Comparison of ENCODE assay signal across 9 cellular contexts in the genomic region with DNA sequence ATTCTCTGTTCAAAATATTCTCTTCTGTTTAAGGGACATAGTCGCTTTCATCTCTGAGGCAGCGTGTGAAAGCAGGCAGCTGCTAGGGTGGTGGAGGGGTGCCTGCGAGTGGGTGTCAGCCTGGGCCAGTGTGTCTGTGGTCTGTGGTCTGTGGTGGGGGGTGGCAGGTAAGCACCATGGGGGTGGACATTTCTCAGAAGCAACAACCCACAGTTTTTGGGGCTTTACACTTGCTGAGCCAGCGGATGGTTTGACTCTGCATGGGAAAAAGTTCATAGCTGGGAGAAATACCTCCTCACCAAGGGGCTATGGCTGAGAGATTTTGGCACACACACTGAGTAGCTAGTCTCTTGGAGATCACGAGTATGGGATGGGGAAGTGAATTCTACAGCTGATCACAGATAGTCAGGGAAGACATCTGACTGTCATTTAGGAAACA.
DNase-seq lines count a peak whose midpoint lies in the region; ATAC-seq and TF ChIP-seq lines count a peak whose summit lies in the region.
"Had no signal": no experiment of that assay in that cellular context is flagged by ENCODE, and none has a peak within 500 bp of the region (broad histone marks: within the 10 kb centered on the region; RNA-seq: fewer than 3 reads in every experiment).

No MANE protein-coding gene starts in this region.

- no peak overlapping the region for H3K4me3 Mint-ChIP-seq in activated CD4-positive, alpha-beta T cell treated with anti-CD3 and anti-CD28 coated beads, Interleukin-2, amount 10 ng/mL, durations not matched to agents 7 days and 5 days

- H3K4me1 ChIP-seq in Loucy (ENCODE audit: insufficient read depth, low read length, poor library complexity, severe bottlenecking) (peaks cover 3% of the 10 kb centered on the region), OCI-LY7 (ENCODE audit: insufficient read depth, low read length, poor library complexity, severe bottlenecking) (no peaks in the 10 kb centered on the region)
- H3K4me1 ChIP-seq: colonic mucosa had no signal

- H2AFZ ChIP-seq in Loucy (ENCODE audit: low read length) (no peak overlapping the region), OCI-LY7 (ENCODE audit: low read length) (no peak overlapping the region)

- intact Hi-C loops in OCI-LY7 (cut with micrococcal nuclease; ENCODE audit: unreplicated experiment): no loop called here

- ATAC-seq in HG02588 (IDR thresholded peaks at IDR 0.05; ENCODE audit: unreplicated experiment): peak; percentile 91

- H3K79me2 ChIP-seq in Loucy (ENCODE audit: insufficient read depth, low read length) (no peaks in the 10 kb centered on the region), OCI-LY7 (ENCODE audit: insufficient read depth, low read depth, low read length) (no peaks in the 10 kb centered on the region)

- H3K4me3 ChIP-seq in Loucy (ENCODE audit: low read length, poor library complexity, severe bottlenecking): peak overlapping the region; percentile 2
- H3K4me3 ChIP-seq in OCI-LY7 (ENCODE audit: low read depth, low read length, poor library complexity, severe bottlenecking): no peak overlapping the region
- H3K4me3 ChIP-seq: colonic mucosa had no signal

- no peaks in the 10 kb centered on the region for H3K9me3 ChIP-seq in Loucy (ENCODE audit: insufficient read depth, low read depth, low read length)
- H3K9me3 ChIP-seq in OCI-LY7 (ENCODE audit: low read length): no peaks in the 10 kb centered on the region
- H3K9me3 ChIP-seq: colonic mucosa had no signal

- H3K27me3 Mint-ChIP-seq in activated CD4-positive, alpha-beta T cell treated with anti-CD3 and anti-CD28 coated beads, Interleukin-2, amount 10 ng/mL, durations not matched to agents 7 days and 5 days: peaks cover 15% of the 10 kb centered on the region

- H3K27ac Mint-ChIP-seq in activated CD4-positive, alpha-beta T cell treated with anti-CD3 and anti-CD28 coated beads, Interleukin-2, amount 10 ng/mL, durations not matched to agents 7 days and 5 days: no peak overlapping the region

- no peaks in the 10 kb centered on the region for H3K9me3 Mint-ChIP-seq in activated CD4-positive, alpha-beta T cell treated with anti-CD3 and anti-CD28 coated beads, Interleukin-2, amount 10 ng/mL, durations not matched to agents 7 days and 5 days

- BruUV-seq in OCI-LY7 (replicated peaks; lab: Mats Ljungman, UMichigan): no TSS peak

- H4K20me1 ChIP-seq in Loucy (ENCODE audit: insufficient read depth, low read length, poor library complexity, severe bottlenecking) (no peaks in the 10 kb centered on the region), OCI-LY7 (ENCODE audit: insufficient read depth, low read length) (no peaks in the 10 kb centered on the region)

- TF ChIP-seq CTCF in Loucy (conservative IDR thresholded peaks at IDR 0.05; ENCODE audit: low read length) (no peak), OCI-LY7 (conservative IDR thresholded peaks at IDR 0.05; ENCODE audit: low read length) (no peak)

- H3K4me2 ChIP-seq in Loucy (ENCODE audit: low read depth, low read length, poor library complexity, severe bottlenecking) (peak overlapping the region; percentile 36), OCI-LY7 (ENCODE audit: low read length) (no peak overlapping the region)

- no peak overlapping the region for H3K9ac ChIP-seq in Loucy (ENCODE audit: low read depth, low read length, poor library complexity, severe bottlenecking)

- H3K36me3 ChIP-seq in Loucy (ENCODE audit: insufficient read depth, low read length) (no peaks in the 10 kb centered on the region), OCI-LY7 (ENCODE audit: insufficient read depth, low read length) (no peaks in the 10 kb centered on the region)
- H3K36me3 ChIP-seq: colonic mucosa had no signal

- no peaks in the 10 kb centered on the region for H3K36me3 Mint-ChIP-seq in activated CD4-positive, alpha-beta T cell treated with anti-CD3 and anti-CD28 coated beads, Interleukin-2, amount 10 ng/mL, durations not matched to agents 7 days and 5 days (ENCODE audit: low read depth)

- DNase-seq in activated CD4-positive, alpha-beta T cell treated with anti-CD3 and anti-CD28 coated beads, Interleukin-2, amount 10 ng/mL, durations not matched to agents 7 days and 5 days: peak; percentile 10
- no peak for DNase-seq in activated CD4-positive, alpha-beta T cell treated with anti-CD3 and anti-CD28 coated beads, Interleukin-2, amount 50 U/mL, for 4 hours
- peak; percentile 36 to 38 for DNase-seq in stimulated activated CD8-positive, alpha-beta memory T cell treated with anti-CD3 and anti-CD28 coated beads, Interleukin-15, amount 100 ng/mL, for 48 hours (ENCODE audit: low read depth in 2 of 2)
- DNase-seq in DMS114 treated with DMSO at 0.1 percent for 48 hours (lab: John Stamatoyannopoulos, UW; ENCODE audit: unreplicated experiment) (no peak), OCI-LY7 (ENCODE audit: low spot score) (no peak), 8988T (no peak)
- DNase-seq: colonic mucosa had no signal

- H3K27ac ChIP-seq in OCI-LY7 (ENCODE audit: low read depth, low read length, poor library complexity, severe bottlenecking): no peak overlapping the region
- H3K27ac ChIP-seq: colonic mucosa had no signal

- H3K9me2 ChIP-seq in Loucy (replicated peaks; ENCODE audit: low read depth, low read length) (no peaks in the 10 kb centered on the region), OCI-LY7 (ENCODE audit: insufficient read depth, low read length) (no peaks in the 10 kb centered on the region)

- H3K27me3 ChIP-seq in Loucy (ENCODE audit: insufficient read depth, low read length, poor library complexity, severe bottlenecking): no peaks in the 10 kb centered on the region
- H3K27me3 ChIP-seq: colonic mucosa had no signal

- peaks cover 9% of the 10 kb centered on the region for H3K4me1 Mint-ChIP-seq in activated CD4-positive, alpha-beta T cell treated with anti-CD3 and anti-CD28 coated beads, Interleukin-2, amount 10 ng/mL, durations not matched to agents 7 days and 5 days

- no peaks in the 10 kb centered on the region for H3F3A ChIP-seq in Loucy (ENCODE audit: low read depth)

- CTCF ChIA-PET in activated CD4-positive, alpha-beta T cell treated with anti-CD3 and anti-CD28 coated beads, Interleukin-2, amount 10 ng/mL, durations not matched to agents 7 days and 5 days (lab: Charles Lee): no interaction called here
- CTCF ChIA-PET in OCI-LY7 (lab: Charles Lee; ENCODE audit: unreplicated experiment): no interaction called here

- POLR2A ChIA-PET in activated CD4-positive, alpha-beta T cell treated with anti-CD3 and anti-CD28 coated beads, Interleukin-2, amount 10 ng/mL, durations not matched to agents 7 days and 5 days (lab: Charles Lee): no interaction called here
- POLR2A ChIA-PET in OCI-LY7 (lab: Charles Lee): no interaction called here

Comparison
In these comparisons a context has a peak if more than half of its experiments do, and no peak if none do; other contexts are left out.
1. DNase-seq: peak in activated CD4-positive, alpha-beta T cell treated with anti-CD3 and anti-CD28 coated beads, Interleukin-2, amount 10 ng/mL, durations not matched to agents 7 days and 5 days (single experiment) and stimulated activated CD8-positive, alpha-beta memory T cell treated with anti-CD3 and anti-CD28 coated beads, Interleukin-15, amount 100 ng/mL, for 48 hours (2 of 2); none in activated CD4-positive, alpha-beta T cell treated with anti-CD3 and anti-CD28 coated beads, Interleukin-2, amount 50 U/mL, for 4 hours (0 of 2), DMS114 treated with DMSO at 0.1 percent for 48 hours (single experiment), OCI-LY7 (single experiment) and 8988T (single experiment).